ENCODE assay signal across 5 cellular contexts in the genomic region with DNA sequence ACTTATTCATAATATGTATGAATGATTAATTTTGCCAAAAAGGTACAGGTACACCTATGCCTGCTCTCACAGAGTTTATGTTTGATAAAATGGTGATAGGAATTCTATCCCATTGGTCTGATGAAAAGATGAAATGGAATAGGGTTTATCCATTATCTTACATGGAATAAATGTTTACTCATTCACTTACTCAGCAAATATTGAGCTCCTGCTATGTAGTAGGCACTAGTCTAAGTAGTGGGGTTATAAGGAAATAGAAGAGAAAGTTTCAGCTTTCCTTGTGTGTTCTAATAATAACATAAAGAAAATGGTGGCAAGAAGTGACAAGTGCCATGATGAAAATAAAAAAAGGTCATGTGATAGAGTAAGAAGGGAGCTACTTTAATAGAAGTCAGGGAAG.
"Had no signal": no experiment of that assay in that cellular context is flagged by ENCODE, and none has a peak within 500 bp of the region (broad histone marks: within the 10 kb centered on the region; RNA-seq: fewer than 3 reads in every experiment).

No MANE protein-coding gene starts in this region.

- FAIRE-seq: HTR-8/SVneo had no signal

- DNase-seq: KBM-7, KG1 had no signal

- H3K4me2 ChIP-seq: KMS-11 had no signal

- H3K9ac ChIP-seq: KMS-11 had no signal

- H3K27ac ChIP-seq: HL-60, KMS-11 had no signal
